Comparison of ENCODE assay signal across 32 cellular contexts in the genomic region with DNA sequence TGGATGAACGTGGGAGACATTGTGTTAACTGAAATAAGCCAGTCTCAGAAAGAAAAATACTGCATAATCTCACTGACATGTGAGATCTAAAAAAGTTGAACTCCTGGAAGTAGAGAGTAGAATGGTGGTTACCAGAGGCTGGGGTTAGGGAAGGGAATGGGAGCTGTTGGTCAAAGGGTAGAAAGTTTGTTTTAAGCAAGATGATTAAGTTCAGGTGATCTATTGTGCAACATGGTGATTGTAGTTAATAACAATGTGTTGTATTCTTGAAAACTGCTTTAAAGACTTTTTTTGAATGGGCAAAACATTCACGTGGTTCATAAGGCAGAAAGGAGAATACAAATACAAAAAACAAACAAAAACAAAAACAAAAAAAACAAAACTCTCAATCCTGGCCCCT.
"Had no signal": no experiment of that assay in that cellular context is flagged by ENCODE, and none has a peak within 500 bp of the region (broad histone marks: within the 10 kb centered on the region; RNA-seq: fewer than 3 reads in every experiment).

No MANE protein-coding gene starts in this region.

- FAIRE-seq: TTC549 had no signal

- H3K4me1 ChIP-seq: ascending aorta had no signal

- H3K27me3 Mint-ChIP-seq: activated B cell treated with CpG ODN at 0.5 μM for 24 hours; activated CD4-positive, alpha-beta memory T cell treated with anti-CD3 and anti-CD28 coated beads for 36 hours; activated CD4-positive, alpha-beta T cell treated with anti-CD3 and anti-CD28 coated beads, Interleukin-2, amount 10 ng/mL, durations not matched to agents 24 days and 14 days; activated CD8-positive, alpha-beta T cell treated with anti-CD3 and anti-CD28 coated beads for 36 hours; activated naive CD8-positive, alpha-beta T cell treated with anti-CD3 and anti-CD28 coated beads for 36 hours; activated T-helper 17 cell treated with anti-CD3 and anti-CD28 coated beads, Interleukin-2, amount 50 U/mL, for 72 hours; T-cell; T-helper 17 cell had no signal

- H3K27me3 ChIP-seq: ascending aorta had no signal

- H3K36me3 ChIP-seq: ascending aorta had no signal

- H3K4me3 ChIP-seq: ascending aorta had no signal

- H3K9me3 ChIP-seq: ascending aorta had no signal

- H3K27ac ChIP-seq: ascending aorta, VCaP had no signal

- ATAC-seq: activated CD8-positive, alpha-beta T cell treated with anti-CD3 and anti-CD28 coated beads for 36 hours; activated naive CD4-positive, alpha-beta T cell treated with anti-CD3 and anti-CD28 coated beads, Interleukin-2, amount 50 U/mL, for 72 hours; activated T-cell treated with anti-CD3 and anti-CD28 coated beads, Interleukin-2, amount 50 U/mL, for 4 hours; activated T-cell treated with anti-CD3 and anti-CD28 coated beads, Interleukin-2, amount 50 U/mL, for 72 hours; activated T-helper 17 cell treated with anti-CD3 and anti-CD28 coated beads, Interleukin-2, amount 50 U/mL, for 72 hours; T-cell; T-helper 17 cell had no signal

- H3K4me1 Mint-ChIP-seq: activated B cell treated with CpG ODN at 0.5 μM for 24 hours; activated CD4-positive, alpha-beta T cell treated with anti-CD3 and anti-CD28 coated beads, Interleukin-2, amount 10 ng/mL, durations not matched to agents 24 days and 14 days; activated naive CD8-positive, alpha-beta T cell treated with anti-CD3 and anti-CD28 coated beads for 36 hours; activated T-helper 17 cell treated with anti-CD3 and anti-CD28 coated beads, Interleukin-2, amount 50 U/mL, for 72 hours; T-cell; T-helper 17 cell had no signal

- H3K4me3 Mint-ChIP-seq: activated B cell treated with CpG ODN at 0.5 μM for 24 hours; activated CD4-positive, alpha-beta memory T cell treated with anti-CD3 and anti-CD28 coated beads for 36 hours; activated CD4-positive, alpha-beta T cell treated with anti-CD3 and anti-CD28 coated beads, Interleukin-2, amount 10 ng/mL, durations not matched to agents 24 days and 14 days; activated CD8-positive, alpha-beta T cell treated with anti-CD3 and anti-CD28 coated beads for 36 hours; activated naive CD4-positive, alpha-beta T cell treated with anti-CD3 and anti-CD28 coated beads for 36 hours; activated naive CD8-positive, alpha-beta T cell treated with anti-CD3 and anti-CD28 coated beads for 36 hours; activated T-cell treated with anti-CD3 and anti-CD28 coated beads, Interleukin-2, amount 50 U/mL, for 4 hours; activated T-cell treated with anti-CD3 and anti-CD28 coated beads, Interleukin-2, amount 50 U/mL, for 72 hours; activated T-helper 1 cell treated with anti-CD3 and anti-CD28 coated beads, Interleukin-12 subunit alpha, Interleukin-12 subunit beta, Interleukin-2, Interleukin-4 antibody, amounts not matched to agents 30 ng/mL and 10 ng/mL and 1 ng/mL, durations not matched to agents 14 hours and 24 hours and 36 hours; activated T-helper 17 cell treated with anti-CD3 and anti-CD28 coated beads, Interleukin-2, amount 50 U/mL, for 72 hours; brain; T-cell; T-helper 17 cell had no signal

- H3K36me3 Mint-ChIP-seq: activated CD4-positive, alpha-beta memory T cell treated with anti-CD3 and anti-CD28 coated beads for 36 hours; activated naive CD4-positive, alpha-beta T cell treated with anti-CD3 and anti-CD28 coated beads, Interleukin-2, amount 50 U/mL, for 72 hours; activated naive CD8-positive, alpha-beta T cell treated with anti-CD3 and anti-CD28 coated beads for 36 hours; brain; T-cell had no signal

- DNase-seq: activated B cell treated with CpG ODN at 0.5 μM for 24 hours; activated CD4-positive, alpha-beta memory T cell treated with anti-CD3 and anti-CD28 coated beads for 36 hours; activated CD4-positive, alpha-beta T cell treated with anti-CD3 and anti-CD28 coated beads for 4 hours; activated CD4-positive, alpha-beta T cell treated with anti-CD3 and anti-CD28 coated beads, Interleukin-2, amount 10 ng/mL, durations not matched to agents 24 days and 14 days; activated CD4-positive, alpha-beta T cell treated with anti-CD3 and anti-CD28 coated beads, Interleukin-2, amount 50 U/mL, for 1 hour; activated CD4-positive, alpha-beta T cell treated with anti-CD3 and anti-CD28 coated beads, Interleukin-2, amount 50 U/mL, for 4 hours; activated CD4-positive, CD25-positive, alpha-beta regulatory T cell treated with anti-CD3 and anti-CD28 coated beads, Interleukin-2, amount 50 U/mL, for 72 hours; activated CD8-positive, alpha-beta memory T cell treated with anti-CD3 and anti-CD28 coated beads, Interleukin-2, amount 50 U/mL, for 4 hours; activated CD8-positive, alpha-beta T cell treated with anti-CD3 and anti-CD28 coated beads for 36 hours; activated effector memory CD4-positive, alpha-beta T cell treated with anti-CD3 and anti-CD28 coated beads, Interleukin-2, amount 50 U/mL, for 16 hours; activated gamma-delta T cell treated with Interleukin-2 at 50 U/mL for 16 hours; activated naive CD4-positive, alpha-beta T cell; activated naive CD4-positive, alpha-beta T cell treated with anti-CD3 and anti-CD28 coated beads for 36 hours; activated naive CD4-positive, alpha-beta T cell treated with anti-CD3 and anti-CD28 coated beads, Interleukin-2, amount 50 U/mL, for 16 hours; activated naive CD8-positive, alpha-beta T cell treated with anti-CD3 and anti-CD28 coated beads for 36 hours; activated T-cell treated with anti-CD3 and anti-CD28 coated beads for 4 hours; activated T-cell treated with anti-CD3 and anti-CD28 coated beads, Interleukin-2, amount 50 U/mL, for 1 hour; activated T-cell treated with anti-CD3 and anti-CD28 coated beads, Interleukin-2, amount 50 U/mL, for 4 hours; activated T-cell treated with anti-CD3 and anti-CD28 coated beads, Interleukin-2, amount 50 U/mL, for 72 hours; amygdala; anterior cingulate cortex; central memory CD4-positive, alpha-beta T cell; T-cell; T-helper 17 cell; T-helper 9 cell had no signal

- H3K27ac Mint-ChIP-seq: activated B cell treated with CpG ODN at 0.5 μM for 24 hours; activated CD4-positive, alpha-beta memory T cell treated with anti-CD3 and anti-CD28 coated beads for 36 hours; activated CD4-positive, alpha-beta T cell treated with anti-CD3 and anti-CD28 coated beads, Interleukin-2, amount 10 ng/mL, durations not matched to agents 24 days and 14 days; activated CD8-positive, alpha-beta T cell treated with anti-CD3 and anti-CD28 coated beads for 36 hours; activated naive CD4-positive, alpha-beta T cell treated with anti-CD3 and anti-CD28 coated beads for 36 hours; activated naive CD4-positive, alpha-beta T cell treated with anti-CD3 and anti-CD28 coated beads, Interleukin-2, amount 50 U/mL, for 72 hours; activated naive CD8-positive, alpha-beta T cell treated with anti-CD3 and anti-CD28 coated beads for 36 hours; activated T-cell treated with anti-CD3 and anti-CD28 coated beads, Interleukin-2, amount 50 U/mL, for 72 hours; activated T-helper 1 cell treated with anti-CD3 and anti-CD28 coated beads, Interleukin-12 subunit alpha, Interleukin-12 subunit beta, Interleukin-2, Interleukin-4 antibody, amounts not matched to agents 30 ng/mL and 10 ng/mL and 1 ng/mL, durations not matched to agents 14 hours and 24 hours and 36 hours; activated T-helper 17 cell treated with anti-CD3 and anti-CD28 coated beads, Interleukin-2, amount 50 U/mL, for 72 hours; brain; T-cell; T-helper 17 cell had no signal
